In genomic region chr15:73284073-73284472, GRCh38 we compare ENCODE assay signal across 11 cellular contexts.
DNase-seq lines count a peak whose midpoint lies in the region; ATAC-seq, FAIRE-seq and TF ChIP-seq lines count a peak whose summit lies in the region.
"Had no signal": no experiment of that assay in that cellular context is flagged by ENCODE, and none has a peak within 500 bp of the region (broad histone marks: within the 10 kb centered on the region; RNA-seq: fewer than 3 reads in every experiment).

No MANE protein-coding gene starts in this region.

- peak; percentile 65; the same call in 1 of the 2 replicates for ATAC-seq in Panc1
- no peak for ATAC-seq in aorta (ENCODE audit: low FRiP score)

- in situ Hi-C loops in GM23248 (cut with MboI) = no loop called here
- in situ Hi-C loops in Panc1 (cut with HindIII; ENCODE audit: low pct_unique_long_range_greater_than_20kb, low sequenced_read_pairs) = no loop called here

- H3K4me3 ChIP-seq in AG04449 (ENCODE audit: low read depth, low read length) (no peak overlapping the region), GM23248 (no peak overlapping the region), Panc1 (ENCODE audit: low read depth in 2 of 2, low read length in 2 of 2) (no peak overlapping the region), kidney (ENCODE audit: low read length in 2 of 2) (no peak overlapping the region), aorta (ENCODE audit: low read length in 2 of 2) (no peak overlapping the region)
- H3K4me3 ChIP-seq: heart left ventricle had no signal

- 91 to 100% methylated on average over 1 of the region's 1 CpG for WGBS in GM23248 (ENCODE audit: low coverage in 1 of 2, low lambda C conversion rate in 2 of 2, missing lambda C conversion rate in 2 of 2), 2 experiments
- WGBS in aorta, 2 donors = 78 to 97% methylated on average over 1 of the region's 1 CpG

- intact Hi-C loops in Panc1 (cut with micrococcal nuclease; ENCODE audit: unreplicated experiment) (no loop called here), kidney (cut with DNase I) (no loop called here), aorta (cut with DNase I) (loop anchor here (10.0 kb wide), 2 partner anchors 411 to 421 kb away; no protein-coding TSS in a partner anchor)

- no peaks in the 10 kb centered on the region for H3K9me2 ChIP-seq in GM23248 (ENCODE audit: insufficient read depth)

- no TSS peak for BruUV-seq in Panc1 (replicated peaks; lab: Mats Ljungman, UMichigan)

- POLR2A ChIA-PET in AG04449 (lab: Yijun Ruan, JAX) = interaction anchor here (0.6 kb wide), 1 partner anchor 881 kb away, joined by 3 read pairs; no protein-coding TSS in a partner anchor
- POLR2A ChIA-PET in Panc1 (lab: Charles Lee) = no interaction called here

- H3K27ac ChIP-seq in GM23248 (no peak overlapping the region), Panc1 (ENCODE audit: low read length) (no peak overlapping the region), kidney (ENCODE audit: low read depth in 2 of 2, low read length in 2 of 2) (no peak overlapping the region), aorta (ENCODE audit: low read depth in 1 of 2, low read length in 2 of 2) (no peak overlapping the region)

- H3K79me2 ChIP-seq in GM23248 (ENCODE audit: insufficient read depth) = no peaks in the 10 kb centered on the region

- H3K27me3 ChIP-seq in GM23248 (replicated peaks; ENCODE audit: insufficient read depth) = no peaks in the 10 kb centered on the region
- no peaks in the 10 kb centered on the region; the same call in 1 of the 2 replicates for H3K27me3 ChIP-seq in Panc1 (ENCODE audit: control insufficient read depth, insufficient read depth, low read length)
- H3K27me3 ChIP-seq in aorta (ENCODE audit: control insufficient read depth in 1 of 2, insufficient read depth in 2 of 2, low read length in 1 of 2) = no peaks in the 10 kb centered on the region
- H3K27me3 ChIP-seq: heart left ventricle had no signal

- H3K4me1 ChIP-seq in GM23248 (ENCODE audit: insufficient read depth) (peaks cover 11% of the 10 kb centered on the region), Panc1 (ENCODE audit: control insufficient read depth, insufficient read depth, low read length) (no peaks in the 10 kb centered on the region), kidney (ENCODE audit: control insufficient read depth in 1 of 2, insufficient read depth in 1 of 2, low read depth in 1 of 2, low read length in 2 of 2) (no peaks in the 10 kb centered on the region), aorta (ENCODE audit: control insufficient read depth in 1 of 2, insufficient read depth in 2 of 2, low read length in 2 of 2) (peaks cover 4% of the 10 kb centered on the region in 2 donors)

- H3K36me3 ChIP-seq in GM23248 (ENCODE audit: low read depth) = no peaks in the 10 kb centered on the region
- H3K36me3 ChIP-seq in Panc1 (ENCODE audit: control insufficient read depth, insufficient read depth, low read length) = no peaks in the 10 kb centered on the region
- H3K36me3 ChIP-seq in kidney (ENCODE audit: control insufficient read depth in 1 of 2, insufficient read depth in 2 of 2, low read length in 2 of 2) = peaks cover 16 to 27% of the 10 kb centered on the region in 2 donors
- peaks cover 9 to 11% of the 10 kb centered on the region in 2 donors for H3K36me3 ChIP-seq in aorta (ENCODE audit: control insufficient read depth in 1 of 2, insufficient read depth in 2 of 2, low read length in 1 of 2)

- FAIRE-seq in kidney (lab: Jason Lieb, UNC) = no peak

- no peaks in the 10 kb centered on the region for H3F3A ChIP-seq in GM23248 (ENCODE audit: insufficient read depth)

- H3K9ac ChIP-seq in GM23248 = no peak overlapping the region
- no peak overlapping the region for H3K9ac ChIP-seq in kidney (ENCODE audit: low read length in 2 of 2)

- H3K9me3 ChIP-seq in GM23248 (ENCODE audit: low read depth) (no peaks in the 10 kb centered on the region), Panc1 (ENCODE audit: control insufficient read depth, insufficient read depth, low read depth, low read length) (no peaks in the 10 kb centered on the region), kidney (ENCODE audit: control insufficient read depth in 1 of 2, low read length in 2 of 2) (no peaks in the 10 kb centered on the region), aorta (ENCODE audit: control insufficient read depth, low read length) (no peaks in the 10 kb centered on the region)
- H3K9me3 ChIP-seq: heart left ventricle had no signal

- no peak for DNase-seq in AG04449 (ENCODE audit: low read depth, low spot score)
- peak; percentile 31 for DNase-seq in GM23248
- DNase-seq in Panc1 (ENCODE audit: low read depth, low spot score) = no peak
- DNase-seq in fibroblast of peridontal ligament (ENCODE audit: extremely low read depth) = peak; percentile 66
- no peak for DNase-seq in kidney
- DNase-seq in stimulated activated naive CD4-positive, alpha-beta T cell (lab: John Stamatoyannopoulos, UW) = no peak
- DNase-seq in aorta = no peak
- DNase-seq in mesenteric fat pad (ENCODE audit: low spot score) = no peak
- DNase-seq: activated naive CD4-positive, alpha-beta T cell treated with anti-CD3 and anti-CD28 coated beads, Interleukin-2, amount 10 ng/mL, durations not matched to agents 7 days and 5 days; heart left ventricle; nucleus accumbens had no signal

- CTCF ChIA-PET in AG04449 (lab: Yijun Ruan, JAX) (interaction anchor here (0.6 to 12.2 kb wide), 9 partner anchors 9 to 673 kb away, joined by 3 to 102 read pairs (median 10); partner anchors contain the start of gene NPTN), Panc1 (lab: Charles Lee) (interaction anchor here (0.6 to 0.8 kb wide), 3 partner anchors 276 to 486 kb away, joined by 3 to 6 read pairs (median 5); no protein-coding TSS in a partner anchor)

- TF ChIP-seq CTCF in AG04449 (IDR thresholded peaks at IDR 0.05; ENCODE audit: insufficient read depth, low read length, missing control alignments) = peak; percentile 27
- TF ChIP-seq CTCF in Panc1 (IDR thresholded peaks at IDR 0.05) = peak; percentile 59; the same call in 1 of the 2 replicates
- no peak for TF ChIP-seq CTCF in kidney (IDR thresholded peaks at IDR 0.05; ENCODE audit: borderline replicate concordance, extremely low read depth, insufficient read depth)

- no peak overlapping the region for H3K4me2 ChIP-seq in GM23248 (ENCODE audit: unreplicated experiment)

- no peaks in the 10 kb centered on the region for H4K20me1 ChIP-seq in GM23248 (ENCODE audit: insufficient read depth)

- H2AFZ ChIP-seq in GM23248 = no peak overlapping the region

Comparison
In these comparisons a context has a peak if more than half of its experiments do, and no peak if none do; other contexts are left out.
1. DNase-seq: peak in GM23248 (single experiment) and fibroblast of peridontal ligament (single experiment); none in AG04449 (single experiment), Panc1 (single experiment), kidney (single experiment), stimulated activated naive CD4-positive, alpha-beta T cell (0 of 6), aorta (0 of 2) and mesenteric fat pad (single experiment).
2. intact Hi-C loops: an anchor here in aorta (10.0 kb wide); none called in Panc1 and kidney.